Comparison of ENCODE assay signal across 1 cellular context in genomic region chr9:3962467-3962866, GRCh38.
TF ChIP-seq lines count a peak whose summit lies in the region.

No MANE protein-coding gene starts in this region.

TF ChIP-seq in HepG2, 621 proteins besides CTCF, POLR2A, EP300 and RAD21 (continued from another document and continues in another):
- no peak for TF ChIP-seq MXD3 (CRISPR knock-in tag; IDR thresholded peaks at IDR 0.05)
- TF ChIP-seq PAXIP1 (CRISPR knock-in tag; conservative IDR thresholded peaks at IDR 0.05) = peak; percentile 54
- peak; percentile 74; the same call in 1 of the 2 replicates for TF ChIP-seq AHDC1 (CRISPR knock-in tag; IDR thresholded peaks at IDR 0.05; ENCODE audit: borderline replicate concordance)
- no peak for TF ChIP-seq JARID2 (CRISPR knock-in tag; IDR thresholded peaks at IDR 0.05; ENCODE audit: insufficient replicate concordance)
- TF ChIP-seq IKZF5 (CRISPR knock-in tag; IDR thresholded peaks at IDR 0.05) = no peak
- TF ChIP-seq NBN (conservative IDR thresholded peaks at IDR 0.05) = no peak
- no peak for TF ChIP-seq MAZ (IDR thresholded peaks at IDR 0.05; ENCODE audit: borderline replicate concordance, low read depth, low read length)
- no peak for TF ChIP-seq MAZ (CRISPR knock-in tag; IDR thresholded peaks at IDR 0.05; ENCODE audit: low read depth)
- no peak for TF ChIP-seq ZNF709 (CRISPR knock-in tag; IDR thresholded peaks at IDR 0.05)
- TF ChIP-seq ZBTB14 (CRISPR knock-in tag; IDR thresholded peaks at IDR 0.05) = no peak
- peak; percentile 61; the same call in 1 of the 2 replicates for TF ChIP-seq ATF7 (IDR thresholded peaks at IDR 0.05)
- no peak; the same call in 1 of the 2 replicates for TF ChIP-seq ATF7 (CRISPR knock-in tag; IDR thresholded peaks at IDR 0.05)
- peak; percentile 55 for TF ChIP-seq TEAD3 (CRISPR knock-in tag; optimal IDR thresholded peaks at IDR 0.05; ENCODE audit: borderline replicate concordance)
- TF ChIP-seq FOXK2 (IDR thresholded peaks at IDR 0.05) = peak; percentile 31; the same call in 1 of the 2 replicates
- TF ChIP-seq ARID5B (CRISPR knock-in tag; IDR thresholded peaks at IDR 0.05) = peak; percentile 71; the same call in 1 of the 2 replicates
- TF ChIP-seq ZNF841 (CRISPR knock-in tag; IDR thresholded peaks at IDR 0.05; ENCODE audit: borderline replicate concordance) = no peak
- peak; percentile 54 for TF ChIP-seq GFI1 (CRISPR knock-in tag; IDR thresholded peaks at IDR 0.05; ENCODE audit: borderline replicate concordance)
- TF ChIP-seq LCORL (IDR thresholded peaks at IDR 0.05) = no peak
- no peak for TF ChIP-seq LCORL (CRISPR knock-in tag; IDR thresholded peaks at IDR 0.05)
- no peak for TF ChIP-seq ZNF143 (CRISPR knock-in tag; IDR thresholded peaks at IDR 0.05)
- TF ChIP-seq TOE1 (CRISPR knock-in tag; IDR thresholded peaks at IDR 0.05) = no peak
- no peak for TF ChIP-seq SOX6 (IDR thresholded peaks at IDR 0.05)
- TF ChIP-seq SOX6 (CRISPR knock-in tag; IDR thresholded peaks at IDR 0.05) = peak; percentile 56; the same call in 1 of the 2 replicates
- peak; percentile 58 for TF ChIP-seq GATAD2A (CRISPR knock-in tag; IDR thresholded peaks at IDR 0.05)
- 0 out of 2 replicates have a peak, but pooled peaks have one; percentile 21 for TF ChIP-seq HMG20B (CRISPR knock-in tag; conservative IDR thresholded peaks at IDR 0.05)
- TF ChIP-seq SOX13 (IDR thresholded peaks at IDR 0.05) = no peak
- TF ChIP-seq SOX13 (CRISPR knock-in tag; conservative IDR thresholded peaks at IDR 0.05 in 1 of 2, IDR thresholded peaks at IDR 0.05 in 1 of 2) = peak in 1 of 2 experiments; percentile 40; a peak in 1 of 4 replicates
- TF ChIP-seq ELF1 (CRISPR knock-in tag; IDR thresholded peaks at IDR 0.05) = no peak
- TF ChIP-seq PITX1 (CRISPR knock-in tag; IDR thresholded peaks at IDR 0.05) = peak; percentile 60
- TF ChIP-seq SIX1 (CRISPR knock-in tag; IDR thresholded peaks at IDR 0.05; ENCODE audit: borderline replicate concordance) = peak; percentile 28; the same call in 1 of the 2 replicates
- no peak for TF ChIP-seq TARDBP (CRISPR knock-in tag; IDR thresholded peaks at IDR 0.05)
- TF ChIP-seq ZC3H13 (CRISPR knock-in tag; IDR thresholded peaks at IDR 0.05) = no peak
- TF ChIP-seq ZNF224 (CRISPR knock-in tag; IDR thresholded peaks at IDR 0.05) = no peak
- peak; percentile 37; the same call in 1 of the 2 replicates for TF ChIP-seq NFIC (IDR thresholded peaks at IDR 0.05; ENCODE audit: low read length)
- TF ChIP-seq ZNF12 (CRISPR knock-in tag; IDR thresholded peaks at IDR 0.05) = no peak
- TF ChIP-seq ZBTB33 (CRISPR knock-in tag; IDR thresholded peaks at IDR 0.05) = no peak
- TF ChIP-seq TIGD3 (CRISPR knock-in tag; IDR thresholded peaks at IDR 0.05; ENCODE audit: borderline replicate concordance) = no peak
- TF ChIP-seq SNRNP70 (IDR thresholded peaks at IDR 0.05; ENCODE audit: low read depth, low read length) = no peak
- no peak for TF ChIP-seq TCF12 (IDR thresholded peaks at IDR 0.05)
- TF ChIP-seq TCF12 (CRISPR knock-in tag; IDR thresholded peaks at IDR 0.05) = no peak
- no peak for TF ChIP-seq TRIM24 (CRISPR knock-in tag; IDR thresholded peaks at IDR 0.05)
